30 cellular contexts compared by ENCODE assay signal in the genomic region with DNA sequence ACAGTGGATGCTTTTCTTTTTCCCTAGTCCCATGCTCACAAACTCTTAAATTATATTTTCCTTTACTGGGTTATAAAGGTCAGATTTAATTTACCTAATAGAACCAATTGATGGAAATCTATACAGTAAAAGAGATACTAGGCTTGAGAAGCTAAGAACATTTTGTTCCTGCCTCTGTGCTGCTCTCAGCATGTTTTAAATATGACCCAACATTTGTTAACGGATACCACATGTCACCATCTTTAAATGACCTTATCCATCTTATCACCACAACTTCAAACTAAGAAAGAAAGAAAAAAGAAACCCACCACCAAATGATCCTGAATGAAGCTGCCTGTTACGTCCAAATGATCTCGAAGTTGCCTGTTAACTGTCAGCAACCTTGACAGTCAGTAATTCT.
"Had no signal": no experiment of that assay in that cellular context is flagged by ENCODE, and none has a peak within 500 bp of the region (broad histone marks: within the 10 kb centered on the region; RNA-seq: fewer than 3 reads in every experiment).

No MANE protein-coding gene starts in this region.

- H3K27ac ChIP-seq: brain microvascular endothelial cell, coronary artery, dorsolateral prefrontal cortex, foreskin keratinocyte, gastrocnemius medialis, heart left ventricle had no signal

- H3K9me3 ChIP-seq: gastrocnemius medialis had no signal

- H3K9me3 Mint-ChIP-seq: activated CD4-positive, alpha-beta T cell treated with anti-CD3 and anti-CD28 coated beads, Interleukin-2, amount 10 ng/mL, durations not matched to agents 24 days and 14 days; activated naive CD8-positive, alpha-beta T cell treated with anti-CD3 and anti-CD28 coated beads, Interleukin-2, amount 10 ng/mL, durations not matched to agents 7 days and 5 days; central memory CD8-positive, alpha-beta T cell; dendritic cell treated with granulocyte-macrophage colony-stimulating factor and Interleukin-4, amounts not matched to agents 40 ng/mL and 50 ng/mL, for 4 days had no signal

- DNase-seq: activated CD4-positive, alpha-beta memory T cell treated with anti-CD3 and anti-CD28 coated beads for 36 hours; activated CD4-positive, alpha-beta T cell treated with anti-CD3 and anti-CD28 coated beads for 36 hours; activated CD4-positive, alpha-beta T cell treated with anti-CD3 and anti-CD28 coated beads, Interleukin-2, amount 10 ng/mL, durations not matched to agents 24 days and 14 days; activated CD4-positive, CD25-positive, alpha-beta regulatory T cell; activated CD4-positive, CD25-positive, alpha-beta regulatory T cell treated with anti-CD3 and anti-CD28 coated beads, Interleukin-2, amount 50 U/mL, for 72 hours; activated CD8-positive, alpha-beta memory T cell treated with anti-CD3 and anti-CD28 coated beads, Interleukin-2, amount 10 ng/mL, durations not matched to agents 7 days and 5 days; activated CD8-positive, alpha-beta memory T cell treated with anti-CD3 and anti-CD28 coated beads, Interleukin-2, amount 50 U/mL, for 4 hours; activated CD8-positive, alpha-beta T cell treated with anti-CD3 and anti-CD28 coated beads, Interleukin-2, amount 10 ng/mL, durations not matched to agents 7 days and 5 days; activated gamma-delta T cell; activated naive CD4-positive, alpha-beta T cell; activated naive CD4-positive, alpha-beta T cell treated with anti-CD3 and anti-CD28 coated beads, Interleukin-2, amount 10 ng/mL, durations not matched to agents 7 days and 5 days; activated naive CD8-positive, alpha-beta T cell treated with anti-CD3 and anti-CD28 coated beads, Interleukin-2, amount 10 ng/mL, durations not matched to agents 7 days and 5 days; activated T-cell treated with anti-CD3 and anti-CD28 coated beads, Interleukin-2, amount 50 U/mL, for 1 hour; activated T-cell treated with anti-CD3 and anti-CD28 coated beads, Interleukin-2, amount 50 U/mL, for 72 hours; amniotic stem cell; anterior cingulate cortex; brain microvascular endothelial cell; dorsolateral prefrontal cortex; effector memory CD4-positive, alpha-beta T cell; endodermal cell; foreskin keratinocyte; gastrocnemius medialis; glutamatergic neuron; heart left ventricle; T-helper 2 cell had no signal

- ATAC-seq: activated CD4-positive, alpha-beta T cell treated with anti-CD3 and anti-CD28 coated beads for 36 hours; activated CD8-positive, alpha-beta memory T cell treated with anti-CD3 and anti-CD28 coated beads, Interleukin-2, amount 10 ng/mL, durations not matched to agents 7 days and 5 days; activated CD8-positive, alpha-beta T cell treated with anti-CD3 and anti-CD28 coated beads, Interleukin-2, amount 10 ng/mL, durations not matched to agents 7 days and 5 days; activated naive CD4-positive, alpha-beta T cell treated with anti-CD3 and anti-CD28 coated beads, Interleukin-2, amount 50 U/mL, for 72 hours; activated T-cell treated with anti-CD3 and anti-CD28 coated beads, Interleukin-2, amount 50 U/mL, for 72 hours; esophagus mucosa; foreskin keratinocyte; gastrocnemius medialis; heart left ventricle had no signal

- H3K27me3 ChIP-seq: brain microvascular endothelial cell, dorsolateral prefrontal cortex, foreskin keratinocyte, gastrocnemius medialis, heart left ventricle had no signal

- H3K36me3 Mint-ChIP-seq: activated CD4-positive, alpha-beta memory T cell treated with anti-CD3 and anti-CD28 coated beads for 36 hours; activated CD8-positive, alpha-beta memory T cell treated with anti-CD3 and anti-CD28 coated beads, Interleukin-2, amount 10 ng/mL, durations not matched to agents 7 days and 5 days; activated naive CD4-positive, alpha-beta T cell treated with anti-CD3 and anti-CD28 coated beads, Interleukin-2, amount 10 ng/mL, durations not matched to agents 7 days and 5 days; activated naive CD4-positive, alpha-beta T cell treated with anti-CD3 and anti-CD28 coated beads, Interleukin-2, amount 50 U/mL, for 72 hours; activated naive CD8-positive, alpha-beta T cell treated with anti-CD3 and anti-CD28 coated beads, Interleukin-2, amount 10 ng/mL, durations not matched to agents 7 days and 5 days had no signal

- H3K27me3 Mint-ChIP-seq: activated CD4-positive, alpha-beta memory T cell treated with anti-CD3 and anti-CD28 coated beads for 36 hours; activated CD4-positive, alpha-beta T cell treated with anti-CD3 and anti-CD28 coated beads for 36 hours; activated CD4-positive, alpha-beta T cell treated with anti-CD3 and anti-CD28 coated beads, Interleukin-2, amount 10 ng/mL, durations not matched to agents 24 days and 14 days; activated CD8-positive, alpha-beta memory T cell treated with anti-CD3 and anti-CD28 coated beads, Interleukin-2, amount 10 ng/mL, durations not matched to agents 7 days and 5 days; activated naive CD4-positive, alpha-beta T cell treated with anti-CD3 and anti-CD28 coated beads, Interleukin-2, amount 10 ng/mL, durations not matched to agents 7 days and 5 days; activated naive CD8-positive, alpha-beta T cell treated with anti-CD3 and anti-CD28 coated beads, Interleukin-2, amount 10 ng/mL, durations not matched to agents 7 days and 5 days; central memory CD8-positive, alpha-beta T cell; dendritic cell treated with granulocyte-macrophage colony-stimulating factor and Interleukin-4, amounts not matched to agents 40 ng/mL and 50 ng/mL, for 4 days had no signal

- H3K4me1 Mint-ChIP-seq: activated CD4-positive, alpha-beta T cell treated with anti-CD3 and anti-CD28 coated beads for 36 hours; activated CD4-positive, alpha-beta T cell treated with anti-CD3 and anti-CD28 coated beads, Interleukin-2, amount 10 ng/mL, durations not matched to agents 24 days and 14 days; activated CD8-positive, alpha-beta memory T cell treated with anti-CD3 and anti-CD28 coated beads, Interleukin-2, amount 10 ng/mL, durations not matched to agents 7 days and 5 days; activated naive CD4-positive, alpha-beta T cell treated with anti-CD3 and anti-CD28 coated beads, Interleukin-2, amount 10 ng/mL, durations not matched to agents 7 days and 5 days; activated naive CD8-positive, alpha-beta T cell treated with anti-CD3 and anti-CD28 coated beads, Interleukin-2, amount 10 ng/mL, durations not matched to agents 7 days and 5 days; central memory CD8-positive, alpha-beta T cell; endodermal cell had no signal

- H3K4me3 ChIP-seq: coronary artery, dorsolateral prefrontal cortex, gastrocnemius medialis, heart left ventricle had no signal

- H3K36me3 ChIP-seq: brain microvascular endothelial cell, gastrocnemius medialis, heart left ventricle had no signal

- H3K4me1 ChIP-seq: gastrocnemius medialis had no signal

- H3K4me3 Mint-ChIP-seq: activated CD4-positive, alpha-beta memory T cell treated with anti-CD3 and anti-CD28 coated beads for 36 hours; activated CD4-positive, alpha-beta T cell treated with anti-CD3 and anti-CD28 coated beads for 36 hours; activated CD4-positive, alpha-beta T cell treated with anti-CD3 and anti-CD28 coated beads, Interleukin-2, amount 10 ng/mL, durations not matched to agents 24 days and 14 days; activated CD8-positive, alpha-beta memory T cell treated with anti-CD3 and anti-CD28 coated beads, Interleukin-2, amount 10 ng/mL, durations not matched to agents 7 days and 5 days; activated CD8-positive, alpha-beta T cell treated with anti-CD3 and anti-CD28 coated beads, Interleukin-2, amount 10 ng/mL, durations not matched to agents 7 days and 5 days; activated naive CD4-positive, alpha-beta T cell treated with anti-CD3 and anti-CD28 coated beads, Interleukin-2, amount 10 ng/mL, durations not matched to agents 7 days and 5 days; activated naive CD8-positive, alpha-beta T cell treated with anti-CD3 and anti-CD28 coated beads, Interleukin-2, amount 10 ng/mL, durations not matched to agents 7 days and 5 days; activated T-cell treated with anti-CD3 and anti-CD28 coated beads, Interleukin-2, amount 50 U/mL, for 72 hours; central memory CD8-positive, alpha-beta T cell; dendritic cell treated with granulocyte-macrophage colony-stimulating factor and Interleukin-4, amounts not matched to agents 40 ng/mL and 50 ng/mL, for 4 days; endodermal cell had no signal
